ENCODE assay signal across 12 cellular contexts in genomic region chr7:117218700-117219099, GRCh38.
"Had no signal": no experiment of that assay in that cellular context is flagged by ENCODE, and none has a peak within 500 bp of the region (broad histone marks: within the 10 kb centered on the region; RNA-seq: fewer than 3 reads in every experiment).

No MANE protein-coding gene starts in this region.

- ATAC-seq: left colon, sciatic nerve had no signal

- H3K27ac ChIP-seq: neutrophil, stomach, thoracic aorta, transverse colon had no signal

- H3K4me1 ChIP-seq: transverse colon had no signal

- H3K4me1 Mint-ChIP-seq: naive thymus-derived CD4-positive, alpha-beta T cell had no signal

- H3K9me3 Mint-ChIP-seq: naive thymus-derived CD4-positive, alpha-beta T cell had no signal

- H3K36me3 ChIP-seq: neutrophil, thoracic aorta, transverse colon had no signal

- H3K27me3 ChIP-seq: neutrophil, stomach, transverse colon had no signal

- H3K9me3 ChIP-seq: neutrophil, stomach, thoracic aorta, transverse colon had no signal

- DNase-seq: effector memory CD4-positive, alpha-beta T cell; left colon; mesendoderm; naive thymus-derived CD4-positive, alpha-beta T cell; posterior cingulate gyrus; stimulated activated CD4-positive, alpha-beta T cell treated with anti-CD3 and anti-CD28 coated beads, Interleukin-2, amount 100 ng/mL, for 24 hours; stimulated activated naive CD4-positive, alpha-beta T cell; stomach; transverse colon had no signal

- H3K4me3 ChIP-seq: stomach, thoracic aorta, transverse colon had no signal

- H3K27ac Mint-ChIP-seq: naive thymus-derived CD4-positive, alpha-beta T cell had no signal

- H3K4me3 Mint-ChIP-seq: naive thymus-derived CD4-positive, alpha-beta T cell had no signal
